8 cellular contexts compared by ENCODE assay signal in genomic region chr16:89409161-89409711, GRCh38.
DNase-seq lines count a peak whose midpoint lies in the region; ATAC-seq, FAIRE-seq and TF ChIP-seq lines count a peak whose summit lies in the region.

No MANE protein-coding gene starts in this region.

- in situ Hi-C loops in GM12878 (cut with MboI): no loop called here

- H3K79me2 ChIP-seq in GM12878 (ENCODE audit: control insufficient read depth, insufficient read depth, low read length): peaks cover 91% of the 10 kb centered on the region
- H3K79me2 ChIP-seq in OCI-LY7 (ENCODE audit: insufficient read depth, low read depth, low read length): peaks cover 98% of the 10 kb centered on the region

- no peaks in the 10 kb centered on the region for H3K9me3 ChIP-seq in BLaER1 treated with 17β-estradiol and CSF1 and Interleukin-3, amounts not matched to agents 10 nM and 100 nM (replicated peaks in 1 of 11)
- H3K9me3 ChIP-seq in GM12878 (replicated peaks; ENCODE audit: control insufficient read depth, insufficient read depth, low read length) (no peaks in the 10 kb centered on the region), OCI-LY7 (ENCODE audit: low read length) (no peaks in the 10 kb centered on the region)

- no peaks in the 10 kb centered on the region for H3K27me3 ChIP-seq in BLaER1 treated with 17β-estradiol and CSF1 and Interleukin-3, amounts not matched to agents 10 nM and 100 nM
- no peaks in the 10 kb centered on the region for H3K27me3 ChIP-seq in GM12878 (replicated peaks in 1 of 2; ENCODE audit: control insufficient read depth in 2 of 2, insufficient read depth in 2 of 2, low read length in 1 of 2)

- peaks cover 0 to 41% (median 28%) of the 10 kb centered on the region in 11 experiments; a peak in 18 of 22 replicates for H3K36me3 ChIP-seq in BLaER1 treated with 17β-estradiol and CSF1 and Interleukin-3, amounts not matched to agents 10 nM and 100 nM
- H3K36me3 ChIP-seq in GM12878 (ENCODE audit: control insufficient read depth in 2 of 2, insufficient read depth in 2 of 2, low read length in 1 of 2): peaks cover 7 to 15% of the 10 kb centered on the region in 2 experiments; a peak in 2 of 4 replicates
- H3K36me3 ChIP-seq in OCI-LY7 (ENCODE audit: insufficient read depth, low read length): peaks cover 5% of the 10 kb centered on the region; the same call in 1 of the 2 replicates

- peak overlapping the region; percentile 79 to 93 (median 89) for H3K4me2 ChIP-seq in BLaER1 treated with 17β-estradiol and CSF1 and Interleukin-3, amounts not matched to agents 10 nM and 100 nM
- no peak overlapping the region; the same call in 1 of the 2 replicates for H3K4me2 ChIP-seq in GM12878 (ENCODE audit: control insufficient read depth, insufficient read depth)
- no peak overlapping the region; the same call in 1 of the 2 replicates for H3K4me2 ChIP-seq in OCI-LY7 (ENCODE audit: low read length)

- intact Hi-C loops in GM12878 (cut with micrococcal nuclease; ENCODE audit: unreplicated experiment) (no loop called here), OCI-LY7 (cut with micrococcal nuclease; ENCODE audit: unreplicated experiment) (no loop called here)

- no peak for TF ChIP-seq RAD21 in GM12878 (IDR thresholded peaks at IDR 0.05; ENCODE audit: insufficient read depth, low read depth, low read length)

- H3K27ac ChIP-seq in BLaER1 treated with 17β-estradiol and CSF1 and Interleukin-3, amounts not matched to agents 10 nM and 100 nM: peak overlapping the region in 8 of 11 experiments; percentile 3 to 51 (median 21); a peak in 10 of 22 replicates
- 0 out of 2 replicates have a peak overlapping the region, but pooled peaks have one; percentile 37 for H3K27ac ChIP-seq in GM12878 (ENCODE audit: control insufficient read depth, insufficient read depth)
- no peak overlapping the region for H3K27ac ChIP-seq in OCI-LY7 (ENCODE audit: low read depth, low read length, poor library complexity, severe bottlenecking)

- BruUV-seq in GM12878 (replicated peaks; lab: Mats Ljungman, UMichigan) (no TSS peak), OCI-LY7 (replicated peaks; lab: Mats Ljungman, UMichigan) (no TSS peak)

- FAIRE-seq in GM12878 (lab: Jason Lieb, UNC): no peak

- RAD21 ChIA-PET in GM12878 (lab: Charles Lee; ENCODE audit: unreplicated experiment): no interaction called here

- no peak for TF ChIP-seq POLR2A in GM12878 (IDR thresholded peaks at IDR 0.05; ENCODE audit: low read depth, low read length)

- POLR2A ChIA-PET in GM12878 (lab: Charles Lee): interaction anchor here (0.6 kb wide), 1 partner anchor 41 kb away, joined by 3 read pairs; no protein-coding TSS in a partner anchor
- POLR2A ChIA-PET in OCI-LY7 (lab: Charles Lee): no interaction called here

- peak; percentile 70 for DNase-seq in T-helper 9 cell
- no peak for DNase-seq in GM12878 (ENCODE audit: low read depth, low spot score)
- no peak for DNase-seq in omental fat pad (ENCODE audit: low spot score)
- no peak for DNase-seq in NCI-H2227 (lab: John Stamatoyannopoulos, UW; ENCODE audit: unreplicated experiment)
- DNase-seq in Kasumi-1 (lab: John Stamatoyannopoulos, UW): no peak
- DNase-seq in OCI-LY7 (ENCODE audit: low spot score): no peak

- peaks cover 100% of the 10 kb centered on the region in 11 experiments for H4K20me1 ChIP-seq in BLaER1 treated with 17β-estradiol and CSF1 and Interleukin-3, amounts not matched to agents 10 nM and 100 nM
- peaks cover 3% of the 10 kb centered on the region for H4K20me1 ChIP-seq in GM12878 (ENCODE audit: control insufficient read depth, insufficient read depth)
- H4K20me1 ChIP-seq in OCI-LY7 (ENCODE audit: insufficient read depth, low read length): peaks cover 33% of the 10 kb centered on the region

- CTCF ChIA-PET in GM12878 (lab: Yijun Ruan, JAX): no interaction called here
- CTCF ChIA-PET in OCI-LY7 (lab: Charles Lee; ENCODE audit: unreplicated experiment): no interaction called here

- H2AFZ ChIP-seq in GM12878 (ENCODE audit: control insufficient read depth, low read depth, low read length) (no peak overlapping the region), OCI-LY7 (ENCODE audit: low read length) (no peak overlapping the region)

- H3K9me2 ChIP-seq in OCI-LY7 (ENCODE audit: insufficient read depth, low read length): no peaks in the 10 kb centered on the region

- no peak for TF ChIP-seq EP300 in GM12878 (IDR thresholded peaks at IDR 0.05; ENCODE audit: borderline replicate concordance in 1 of 2, control insufficient read depth in 1 of 2, low read depth in 2 of 2, low read length in 2 of 2)

- H3K9ac ChIP-seq in BLaER1 treated with 17β-estradiol and CSF1 and Interleukin-3, amounts not matched to agents 10 nM and 100 nM: peak overlapping the region; percentile 2 to 60 (median 34); a peak in 16 of 22 replicates
- H3K9ac ChIP-seq in GM12878 (ENCODE audit: control insufficient read depth, insufficient read depth, low read length): no peak overlapping the region

- TF ChIP-seq CTCF in GM12878 (IDR thresholded peaks at IDR 0.05 in 2 of 3, conservative IDR thresholded peaks at IDR 0.05 in 1 of 3; ENCODE audit: control insufficient read depth in 2 of 3, extremely low read depth in 1 of 3, insufficient read depth in 1 of 3, low read depth in 3 of 3, low read length in 3 of 3) (no peak), omental fat pad (IDR thresholded peaks at IDR 0.05) (no peak), OCI-LY7 (conservative IDR thresholded peaks at IDR 0.05; ENCODE audit: low read length) (no peak)

- SMC1A ChIA-PET in GM12878 (lab: Charles Lee; ENCODE audit: uncharacterized antibody, unreplicated experiment): no interaction called here

- no peak overlapping the region for H3K4me3 ChIP-seq in BLaER1 treated with 17β-estradiol and CSF1 and Interleukin-3, amounts not matched to agents 10 nM and 100 nM
- no peak overlapping the region for H3K4me3 ChIP-seq in GM12878
- H3K4me3 ChIP-seq in OCI-LY7 (ENCODE audit: low read depth, low read length, poor library complexity, severe bottlenecking): no peak overlapping the region

- peak; percentile 28 for ATAC-seq in GM12878
- ATAC-seq in omental fat pad (ENCODE audit: low FRiP score): peak; percentile 62
- no peak for ATAC-seq in HG03565 (IDR thresholded peaks at IDR 0.05; ENCODE audit: unreplicated experiment)

- WGBS in GM12878 (ENCODE audit: insufficient coverage, insufficient replicate concordance, low lambda C conversion rate, missing lambda C conversion rate): 44% methylated on average over 13 of the region's 13 CpGs

- peaks cover 100% of the 10 kb centered on the region in 10 experiments for H3K4me1 ChIP-seq in BLaER1 treated with 17β-estradiol and CSF1 and Interleukin-3, amounts not matched to agents 10 nM and 100 nM
- H3K4me1 ChIP-seq in GM12878 (ENCODE audit: control insufficient read depth, insufficient read depth, low read length): peaks cover 17% of the 10 kb centered on the region
- peaks cover 28% of the 10 kb centered on the region for H3K4me1 ChIP-seq in OCI-LY7 (ENCODE audit: insufficient read depth, low read length, poor library complexity, severe bottlenecking)

TF ChIP-seq in GM12878, 131 proteins besides CTCF, POLR2A, EP300 and RAD21:
- TF ChIP-seq ZNF384 (IDR thresholded peaks at IDR 0.05; ENCODE audit: borderline replicate concordance, low read depth, low read length) (no peak), RUNX3 (IDR thresholded peaks at IDR 0.05; ENCODE audit: low read length) (0 out of 2 replicates have a peak, but pooled peaks have one; percentile 5), CREB1 (IDR thresholded peaks at IDR 0.05; ENCODE audit: low read depth) (0 out of 2 replicates have a peak, but pooled peaks have one; percentile 14)

Comparison
In these comparisons a context has a peak if more than half of its experiments do, and no peak if none do; other contexts are left out.
1. H3K4me2 ChIP-seq: peak in BLaER1 treated with 17β-estradiol and CSF1 and Interleukin-3, amounts not matched to agents 10 nM and 100 nM (11 of 11); none in GM12878 (single experiment) and OCI-LY7 (single experiment).